ENCODE assay signal across 25 cellular contexts in the genomic region with DNA sequence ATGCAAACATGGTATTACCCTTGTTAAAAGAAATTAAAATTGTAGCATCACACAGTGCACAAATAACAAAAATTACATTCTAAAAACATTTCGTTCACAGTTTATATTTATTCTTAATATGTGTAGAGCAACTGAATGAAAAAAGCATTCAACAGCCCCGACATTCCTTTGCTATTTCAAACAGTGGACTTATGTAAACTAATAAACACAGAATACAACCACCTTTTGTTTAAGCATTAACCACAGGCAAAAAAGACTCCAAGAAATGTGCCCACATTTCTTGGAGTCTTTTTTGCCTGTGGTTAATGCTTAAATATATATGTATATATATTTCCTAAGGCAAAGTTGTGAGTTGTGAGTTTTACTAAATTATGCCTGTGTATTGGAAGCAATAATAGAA.
"Had no signal": no experiment of that assay in that cellular context is flagged by ENCODE, and none has a peak within 500 bp of the region (broad histone marks: within the 10 kb centered on the region; RNA-seq: fewer than 3 reads in every experiment).

No MANE protein-coding gene starts in this region.

- H3K4me1 ChIP-seq: ascending aorta had no signal

- FAIRE-seq: bronchial epithelial cell had no signal

- H3K9me3 Mint-ChIP-seq: activated B cell treated with CpG ODN at 0.5 μM for 24 hours; activated CD4-positive, alpha-beta T cell treated with anti-CD3 and anti-CD28 coated beads, Interleukin-2, amount 10 ng/mL, durations not matched to agents 7 days and 5 days; activated naive CD4-positive, alpha-beta T cell treated with anti-CD3 and anti-CD28 coated beads, Interleukin-2, amount 50 U/mL, for 72 hours; activated naive CD8-positive, alpha-beta T cell treated with anti-CD3 and anti-CD28 coated beads, Interleukin-2, amount 50 U/mL, for 24 hours; activated T-cell treated with anti-CD3 and anti-CD28 coated beads, Interleukin-2, amount 50 U/mL, for 4 hours had no signal

- H3K36me3 Mint-ChIP-seq: activated CD4-positive, alpha-beta memory T cell treated with anti-CD3 and anti-CD28 coated beads for 36 hours; activated naive CD4-positive, alpha-beta T cell treated with anti-CD3 and anti-CD28 coated beads, Interleukin-2, amount 50 U/mL, for 72 hours; IgD-negative memory B cell had no signal

- H3K4me1 Mint-ChIP-seq: activated B cell treated with CpG ODN at 0.5 μM for 24 hours; activated CD4-positive, alpha-beta T cell treated with anti-CD3 and anti-CD28 coated beads, Interleukin-2, amount 10 ng/mL, durations not matched to agents 7 days and 5 days; activated naive CD8-positive, alpha-beta T cell treated with anti-CD3 and anti-CD28 coated beads, Interleukin-2, amount 50 U/mL, for 24 hours; IgD-negative memory B cell had no signal

- DNase-seq: activated B cell treated with CpG ODN at 0.5 μM for 24 hours; activated CD4-positive, alpha-beta memory T cell treated with anti-CD3 and anti-CD28 coated beads for 36 hours; activated CD4-positive, alpha-beta T cell treated with anti-CD3 and anti-CD28 coated beads for 1 hour; activated CD4-positive, alpha-beta T cell treated with anti-CD3 and anti-CD28 coated beads, Interleukin-2, amount 10 ng/mL, durations not matched to agents 7 days and 5 days; activated CD8-positive, alpha-beta memory T cell treated with anti-CD3 and anti-CD28 coated beads for 24 hours; activated effector memory CD4-positive, alpha-beta T cell treated with anti-CD3 and anti-CD28 coated beads, Interleukin-2, amount 50 U/mL, for 16 hours; activated naive CD4-positive, alpha-beta T cell treated with Interleukin-2 at 50 U/mL for 16 hours; activated naive CD8-positive, alpha-beta T cell treated with anti-CD3 and anti-CD28 coated beads, Interleukin-2, amount 50 U/mL, for 24 hours; activated T-cell treated with anti-CD3 and anti-CD28 coated beads, Interleukin-2, amount 50 U/mL, for 4 hours; amniotic stem cell; central memory CD4-positive, alpha-beta T cell; KG1; NCI-H1092; NCI-H1930; NCI-H2171; NCI-H226; NCI-H82; NK-92 treated with Interleukin-12 subunit alpha and Interleukin-12 subunit beta, amount 100 ng/mL, for 24 hours; SHP77 treated with DMSO at 0.1 percent for 48 hours; T-helper 17 cell; T-helper 9 cell had no signal

- H3K4me3 ChIP-seq: ascending aorta had no signal

- H3K27me3 ChIP-seq: ascending aorta had no signal

- H3K27ac Mint-ChIP-seq: activated B cell treated with CpG ODN at 0.5 μM for 24 hours; activated CD4-positive, alpha-beta memory T cell treated with anti-CD3 and anti-CD28 coated beads for 36 hours; activated CD4-positive, alpha-beta T cell treated with anti-CD3 and anti-CD28 coated beads, Interleukin-2, amount 10 ng/mL, durations not matched to agents 7 days and 5 days; activated naive CD4-positive, alpha-beta T cell treated with anti-CD3 and anti-CD28 coated beads, Interleukin-2, amount 50 U/mL, for 72 hours; activated naive CD8-positive, alpha-beta T cell treated with anti-CD3 and anti-CD28 coated beads, Interleukin-2, amount 50 U/mL, for 24 hours; IgD-negative memory B cell; T-helper 17 cell had no signal

- H3K36me3 ChIP-seq: ascending aorta had no signal

- H3K27ac ChIP-seq: ascending aorta had no signal

- ATAC-seq: activated naive CD4-positive, alpha-beta T cell treated with anti-CD3 and anti-CD28 coated beads, Interleukin-2, amount 50 U/mL, for 72 hours; activated naive CD8-positive, alpha-beta T cell treated with anti-CD3 and anti-CD28 coated beads, Interleukin-2, amount 50 U/mL, for 24 hours; activated T-cell treated with anti-CD3 and anti-CD28 coated beads, Interleukin-2, amount 50 U/mL, for 4 hours; T-helper 17 cell had no signal

- H3K4me3 Mint-ChIP-seq: activated B cell treated with CpG ODN at 0.5 μM for 24 hours; activated CD4-positive, alpha-beta memory T cell treated with anti-CD3 and anti-CD28 coated beads for 36 hours; activated CD4-positive, alpha-beta T cell treated with anti-CD3 and anti-CD28 coated beads, Interleukin-2, amount 10 ng/mL, durations not matched to agents 7 days and 5 days; activated naive CD8-positive, alpha-beta T cell treated with anti-CD3 and anti-CD28 coated beads, Interleukin-2, amount 50 U/mL, for 24 hours; activated T-cell treated with anti-CD3 and anti-CD28 coated beads, Interleukin-2, amount 50 U/mL, for 4 hours; IgD-negative memory B cell; T-helper 17 cell had no signal

- H3K9me3 ChIP-seq: ascending aorta had no signal

- H3K27me3 Mint-ChIP-seq: activated CD4-positive, alpha-beta T cell treated with anti-CD3 and anti-CD28 coated beads, Interleukin-2, amount 10 ng/mL, durations not matched to agents 7 days and 5 days had no signal
